ENCODE assay signal across 8 cellular contexts in genomic region chr11:74138572-74138971, GRCh38. TPM values are rescaled to one million over a fixed set of nuclear protein-coding genes. Genes with fewer than 3 reads are reported as not detected.
DNase-seq lines count a peak whose midpoint lies in the region; ATAC-seq, FAIRE-seq and TF ChIP-seq lines count a peak whose summit lies in the region.

No MANE protein-coding gene starts in this region.

- 20 to 29% methylated on average over 2 of the region's 2 CpGs for WGBS in pancreas, 2 donors

- H3K27ac Mint-ChIP-seq in activated T-cell treated with anti-CD3 and anti-CD28 coated beads, Interleukin-2, amount 50 U/mL, for 72 hours, result no peak overlapping the region
- no peak overlapping the region for H3K27ac Mint-ChIP-seq in activated CD4-positive, alpha-beta T cell treated with anti-CD3 and anti-CD28 coated beads, Interleukin-2, amount 10 ng/mL, durations not matched to agents 24 days and 14 days
- H3K27ac Mint-ChIP-seq in CD8-positive, alpha-beta memory T cell, result no peak overlapping the region
- no peak overlapping the region for H3K27ac Mint-ChIP-seq in activated naive CD8-positive, alpha-beta T cell treated with anti-CD3 and anti-CD28 coated beads for 36 hours

- no peak for FAIRE-seq in pancreas (lab: Jason Lieb, UNC)

- peaks cover 2 to 10% of the 10 kb centered on the region in 2 donors for H3K36me3 Mint-ChIP-seq in activated T-cell treated with anti-CD3 and anti-CD28 coated beads, Interleukin-2, amount 50 U/mL, for 72 hours (ENCODE audit: insufficient read depth in 2 of 2)
- H3K36me3 Mint-ChIP-seq in activated CD4-positive, alpha-beta T cell treated with anti-CD3 and anti-CD28 coated beads, Interleukin-2, amount 10 ng/mL, durations not matched to agents 24 days and 14 days (ENCODE audit: low read depth), result peaks cover 18% of the 10 kb centered on the region
- peaks cover 4 to 52% (median 14%) of the 10 kb centered on the region in 3 donors for H3K36me3 Mint-ChIP-seq in CD8-positive, alpha-beta memory T cell
- peaks cover 15% of the 10 kb centered on the region for H3K36me3 Mint-ChIP-seq in activated naive CD8-positive, alpha-beta T cell treated with anti-CD3 and anti-CD28 coated beads for 36 hours

- H3K4me3 ChIP-seq in fibroblast of the aortic adventitia (ENCODE audit: low read depth, low read length) (no peak overlapping the region), pancreas (no peak overlapping the region)
- no peak overlapping the region for H3K4me3 ChIP-seq in CD8-positive, alpha-beta memory T cell (ENCODE audit: low read length)

- POLR2A ChIA-PET in CD8-positive, alpha-beta memory T cell (lab: Charles Lee), result no interaction called here

- no peak overlapping the region for H3K4me3 Mint-ChIP-seq in activated T-cell treated with anti-CD3 and anti-CD28 coated beads, Interleukin-2, amount 50 U/mL, for 72 hours
- no peak overlapping the region for H3K4me3 Mint-ChIP-seq in activated CD4-positive, alpha-beta T cell treated with anti-CD3 and anti-CD28 coated beads, Interleukin-2, amount 10 ng/mL, durations not matched to agents 24 days and 14 days
- H3K4me3 Mint-ChIP-seq in CD8-positive, alpha-beta memory T cell, result no peak overlapping the region
- no peak overlapping the region for H3K4me3 Mint-ChIP-seq in activated naive CD8-positive, alpha-beta T cell treated with anti-CD3 and anti-CD28 coated beads for 36 hours

- CTCF ChIA-PET in CD8-positive, alpha-beta memory T cell (lab: Charles Lee), result no interaction called here

- no peaks in the 10 kb centered on the region for H3K36me3 ChIP-seq in pancreas
- peaks cover 14% of the 10 kb centered on the region for H3K36me3 ChIP-seq in CD8-positive, alpha-beta memory T cell (ENCODE audit: insufficient read depth, low read length)

- peaks cover 0 to 11% (median 9%) of the 10 kb centered on the region in 3 donors for H3K4me1 ChIP-seq in pancreas
- no peaks in the 10 kb centered on the region for H3K4me1 ChIP-seq in CD8-positive, alpha-beta memory T cell (ENCODE audit: insufficient read depth, low read length)

- no peaks in the 10 kb centered on the region for H3K9me3 Mint-ChIP-seq in activated T-cell treated with anti-CD3 and anti-CD28 coated beads, Interleukin-2, amount 50 U/mL, for 72 hours
- H3K9me3 Mint-ChIP-seq in activated CD4-positive, alpha-beta T cell treated with anti-CD3 and anti-CD28 coated beads, Interleukin-2, amount 10 ng/mL, durations not matched to agents 24 days and 14 days, result no peaks in the 10 kb centered on the region
- H3K9me3 Mint-ChIP-seq in CD8-positive, alpha-beta memory T cell, result no peaks in the 10 kb centered on the region
- H3K9me3 Mint-ChIP-seq in activated naive CD8-positive, alpha-beta T cell treated with anti-CD3 and anti-CD28 coated beads for 36 hours, result no peaks in the 10 kb centered on the region

- H3K27ac ChIP-seq in pancreas, result peak overlapping the region in 2 of 4 donors; percentile 9 to 27
- no peak overlapping the region for H3K27ac ChIP-seq in CD8-positive, alpha-beta memory T cell (ENCODE audit: low read depth, low read length)

- no peak for TF ChIP-seq CTCF in fibroblast of the aortic adventitia (IDR thresholded peaks at IDR 0.05; ENCODE audit: insufficient read depth, low read length)
- TF ChIP-seq CTCF in pancreas (IDR thresholded peaks at IDR 0.05), result no peak

- intact Hi-C loops in pancreas (cut with DNase I), result no loop called here
- intact Hi-C loops in activated CD4-positive, alpha-beta T cell treated with anti-CD3 and anti-CD28 coated beads, Interleukin-2, amount 10 ng/mL, durations not matched to agents 24 days and 14 days (cut with micrococcal nuclease), result no loop called here

- H3K9me3 ChIP-seq in pancreas, result no peaks in the 10 kb centered on the region
- no peaks in the 10 kb centered on the region for H3K9me3 ChIP-seq in CD8-positive, alpha-beta memory T cell (ENCODE audit: low read length)

- DNase-seq in EL (peak; percentile 98), SHP77 (lab: John Stamatoyannopoulos, UW) (peak; percentile 66 to 74), fibroblast of the aortic adventitia (ENCODE audit: low read depth) (peak; percentile 94), pancreas (peak in 2 of 6 donors; percentile 2 to 26)
- no peak for DNase-seq in activated T-cell treated with anti-CD3 and anti-CD28 coated beads, Interleukin-2, amount 50 U/mL, for 72 hours
- DNase-seq in activated CD4-positive, alpha-beta T cell treated with anti-CD3 and anti-CD28 coated beads, Interleukin-2, amount 10 ng/mL, durations not matched to agents 24 days and 14 days, result no peak
- no peak for DNase-seq in CD8-positive, alpha-beta memory T cell
- no peak for DNase-seq in activated naive CD8-positive, alpha-beta T cell treated with anti-CD3 and anti-CD28 coated beads for 36 hours

- H3K27me3 ChIP-seq in pancreas, result no peaks in the 10 kb centered on the region
- no peaks in the 10 kb centered on the region for H3K27me3 ChIP-seq in CD8-positive, alpha-beta memory T cell (ENCODE audit: insufficient read depth, low read length, poor library complexity, severe bottlenecking)

- no peaks in the 10 kb centered on the region for H3K27me3 Mint-ChIP-seq in activated T-cell treated with anti-CD3 and anti-CD28 coated beads, Interleukin-2, amount 50 U/mL, for 72 hours (ENCODE audit: low read depth)
- H3K27me3 Mint-ChIP-seq in activated CD4-positive, alpha-beta T cell treated with anti-CD3 and anti-CD28 coated beads, Interleukin-2, amount 10 ng/mL, durations not matched to agents 24 days and 14 days, result no peaks in the 10 kb centered on the region
- H3K27me3 Mint-ChIP-seq in CD8-positive, alpha-beta memory T cell, result no peaks in the 10 kb centered on the region
- H3K27me3 Mint-ChIP-seq in activated naive CD8-positive, alpha-beta T cell treated with anti-CD3 and anti-CD28 coated beads for 36 hours, result no peaks in the 10 kb centered on the region

- H3K4me1 Mint-ChIP-seq in activated T-cell treated with anti-CD3 and anti-CD28 coated beads, Interleukin-2, amount 50 U/mL, for 72 hours (ENCODE audit: low read depth), result no peaks in the 10 kb centered on the region
- no peaks in the 10 kb centered on the region for H3K4me1 Mint-ChIP-seq in activated CD4-positive, alpha-beta T cell treated with anti-CD3 and anti-CD28 coated beads, Interleukin-2, amount 10 ng/mL, durations not matched to agents 24 days and 14 days
- H3K4me1 Mint-ChIP-seq in CD8-positive, alpha-beta memory T cell, result peaks cover 0 to 2% (median 0%) of the 10 kb centered on the region in 3 donors
- H3K4me1 Mint-ChIP-seq in activated naive CD8-positive, alpha-beta T cell treated with anti-CD3 and anti-CD28 coated beads for 36 hours, result no peaks in the 10 kb centered on the region

- peak; percentile 66 to 96 (median 83) for ATAC-seq in pancreas
- no peak for ATAC-seq in activated T-cell treated with anti-CD3 and anti-CD28 coated beads, Interleukin-2, amount 50 U/mL, for 72 hours (replicated peaks in 1 of 2)

RNA-seq across cellular contexts. Expression of gene C2CD3, which starts 32.2 kb away (rescaled TPM):
- total RNA-seq in fibroblast of the aortic adventitia (ENCODE audit: low replicate concordance) (8.2 and 21.7 TPM in 2 replicates), pancreas (10 to 100 TPM in 1 of 6 donors, 1 to 10 TPM in 5; 7.0 to 14.8 (median 8.6) TPM)
- 10 to 100 TPM in 1 of 2 donors, 1 to 10 TPM in 1; 8.2 to 11.6 TPM for polyA plus RNA-seq in pancreas
- total RNA-seq in activated T-cell treated with anti-CD3 and anti-CD28 coated beads, Interleukin-2, amount 50 U/mL, for 72 hours, result 10 to 100 TPM; 31.1 to 35.2 TPM
- total RNA-seq in activated CD4-positive, alpha-beta T cell treated with anti-CD3 and anti-CD28 coated beads, Interleukin-2, amount 10 ng/mL, durations not matched to agents 24 days and 14 days, result 35.1 and 37.4 TPM in 2 replicates
- 10 to 100 TPM; 35.6 to 41.7 TPM for total RNA-seq in CD8-positive, alpha-beta memory T cell
- 9.1 TPM for polyA plus RNA-seq in CD8-positive, alpha-beta memory T cell
- 10 to 100 TPM; 24.9 to 25.3 TPM for total RNA-seq in activated naive CD8-positive, alpha-beta T cell treated with anti-CD3 and anti-CD28 coated beads for 36 hours

RNA-seq across cellular contexts. Expression of gene PPME1, which starts 32.5 kb away (rescaled TPM):
- 20.8 and 22.4 TPM in 2 replicates for total RNA-seq in fibroblast of the aortic adventitia (ENCODE audit: low replicate concordance)
- total RNA-seq in pancreas, result 10 to 100 TPM in 5 of 6 donors, 1 to 10 TPM in 1; 9.6 to 18.7 (median 13.6) TPM
- 10 to 100 TPM; 11.7 to 20.6 TPM for polyA plus RNA-seq in pancreas
- 10 to 100 TPM; 42.8 to 46.4 TPM for total RNA-seq in activated T-cell treated with anti-CD3 and anti-CD28 coated beads, Interleukin-2, amount 50 U/mL, for 72 hours
- 66.3 and 69.6 TPM in 2 replicates for total RNA-seq in activated CD4-positive, alpha-beta T cell treated with anti-CD3 and anti-CD28 coated beads, Interleukin-2, amount 10 ng/mL, durations not matched to agents 24 days and 14 days
- 10 to 100 TPM; 33.0 to 42.0 TPM for total RNA-seq in CD8-positive, alpha-beta memory T cell
- polyA plus RNA-seq in CD8-positive, alpha-beta memory T cell, result 20.9 TPM
- total RNA-seq in activated naive CD8-positive, alpha-beta T cell treated with anti-CD3 and anti-CD28 coated beads for 36 hours, result 10 to 100 TPM; 40.2 to 47.4 TPM

Comparison
In these comparisons a context has a peak if more than half of its experiments do, and no peak if none do; other contexts are left out.
1. DNase-seq: peak in EL (single experiment), SHP77 (2 of 2) and fibroblast of the aortic adventitia (single experiment); none in activated T-cell treated with anti-CD3 and anti-CD28 coated beads, Interleukin-2, amount 50 U/mL, for 72 hours (0 of 2), activated CD4-positive, alpha-beta T cell treated with anti-CD3 and anti-CD28 coated beads, Interleukin-2, amount 10 ng/mL, durations not matched to agents 24 days and 14 days (single experiment), CD8-positive, alpha-beta memory T cell (0 of 5) and activated naive CD8-positive, alpha-beta T cell treated with anti-CD3 and anti-CD28 coated beads for 36 hours (single experiment).
2. ATAC-seq: peak in pancreas (4 of 4); none in activated T-cell treated with anti-CD3 and anti-CD28 coated beads, Interleukin-2, amount 50 U/mL, for 72 hours (0 of 2).